Comparison of ENCODE assay signal across 1 cellular context in the genomic region with DNA sequence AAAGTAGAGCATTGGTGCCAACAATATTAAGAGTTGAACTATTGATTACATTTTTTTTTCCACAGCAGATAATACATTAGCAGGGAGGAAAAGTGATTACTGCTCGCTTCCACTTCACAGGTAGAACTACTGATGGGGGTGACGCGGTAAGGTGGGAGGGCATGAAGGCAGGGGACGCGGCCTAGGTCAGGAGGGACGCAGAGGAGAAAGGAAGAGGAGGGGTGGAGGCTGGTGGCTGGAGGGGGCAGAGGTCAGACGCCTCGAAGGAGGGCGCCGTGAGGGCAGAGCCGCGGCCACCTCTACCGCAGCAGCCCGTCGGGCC.
TF ChIP-seq lines count a peak whose summit lies in the region.

No MANE protein-coding gene starts in this region.

TF ChIP-seq in HepG2, 621 proteins besides CTCF, POLR2A, EP300 and RAD21:
- TF ChIP-seq NR2F6 (IDR thresholded peaks at IDR 0.05): no peak
- peak; percentile 29; the same call in 1 of the 2 replicates for TF ChIP-seq NR2F6 (CRISPR knock-in tag; IDR thresholded peaks at IDR 0.05)
- TF ChIP-seq, protein P1, sequence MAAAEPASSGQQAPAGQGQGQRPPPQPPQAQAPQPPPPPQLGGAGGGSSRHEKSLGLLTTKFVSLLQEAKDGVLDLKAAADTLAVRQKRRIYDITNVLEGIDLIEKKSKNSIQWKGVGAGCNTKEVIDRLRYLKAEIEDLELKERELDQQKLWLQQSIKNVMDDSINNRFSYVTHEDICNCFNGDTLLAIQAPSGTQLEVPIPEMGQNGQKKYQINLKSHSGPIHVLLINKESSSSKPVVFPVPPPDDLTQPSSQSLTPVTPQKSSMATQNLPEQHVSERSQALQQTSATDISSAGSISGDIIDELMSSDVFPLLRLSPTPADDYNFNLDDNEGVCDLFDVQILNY (CRISPR knock-in tag; conservative IDR thresholded peaks at IDR 0.05): no peak
- TF ChIP-seq HNF4G (IDR thresholded peaks at IDR 0.05; ENCODE audit: borderline replicate concordance, low read depth, low read length): no peak
- TF ChIP-seq HNF4G (CRISPR knock-in tag; IDR thresholded peaks at IDR 0.05; ENCODE audit: borderline replicate concordance, low read depth): 0 out of 2 replicates have a peak, but pooled peaks have one; percentile 35
- TF ChIP-seq NR2C2 (CRISPR knock-in tag; IDR thresholded peaks at IDR 0.05; ENCODE audit: borderline replicate concordance): peak; percentile 47; the same call in 1 of the 2 replicates
